Comparison of ENCODE assay signal across 25 cellular contexts in genomic region chr10:61138728-61139127, GRCh38.
"Had no signal": no experiment of that assay in that cellular context is flagged by ENCODE, and none has a peak within 500 bp of the region (broad histone marks: within the 10 kb centered on the region; RNA-seq: fewer than 3 reads in every experiment).

No MANE protein-coding gene starts in this region.

- H3K36me3 Mint-ChIP-seq: activated naive CD4-positive, alpha-beta T cell treated with anti-CD3 and anti-CD28 coated beads, Interleukin-2, amount 50 U/mL, for 72 hours had no signal

- H3K9me3 ChIP-seq: SJSA1 had no signal

- ATAC-seq: activated CD8-positive, alpha-beta T cell treated with anti-CD3 and anti-CD28 coated beads, Interleukin-2, amount 10 ng/mL, durations not matched to agents 7 days and 5 days; activated naive CD4-positive, alpha-beta T cell treated with anti-CD3 and anti-CD28 coated beads, Interleukin-2, amount 50 U/mL, for 72 hours; activated naive CD8-positive, alpha-beta T cell treated with anti-CD3 and anti-CD28 coated beads, Interleukin-2, amount 50 U/mL, for 24 hours; SK-N-SH treated with all-trans-retinoic acid at 6 μM for 48 hours had no signal

- H3K27me3 ChIP-seq: brain microvascular endothelial cell, cardiac muscle cell, SJSA1 had no signal

- H3K27me3 Mint-ChIP-seq: activated naive CD8-positive, alpha-beta T cell treated with anti-CD3 and anti-CD28 coated beads, Interleukin-2, amount 50 U/mL, for 24 hours had no signal

- H3K27ac Mint-ChIP-seq: activated CD8-positive, alpha-beta T cell treated with anti-CD3 and anti-CD28 coated beads, Interleukin-2, amount 10 ng/mL, durations not matched to agents 7 days and 5 days; activated naive CD4-positive, alpha-beta T cell treated with anti-CD3 and anti-CD28 coated beads, Interleukin-2, amount 50 U/mL, for 72 hours; activated naive CD8-positive, alpha-beta T cell treated with anti-CD3 and anti-CD28 coated beads, Interleukin-2, amount 50 U/mL, for 24 hours; activated T-helper 1 cell treated with anti-CD3 and anti-CD28 coated beads, Interleukin-12 subunit alpha, Interleukin-12 subunit beta, Interleukin-2, Interleukin-4 antibody, amounts not matched to agents 30 ng/mL and 10 ng/mL and 1 ng/mL, durations not matched to agents 14 hours and 24 hours and 36 hours had no signal

- FAIRE-seq: RCC 7860 had no signal

- H3K4me3 ChIP-seq: cardiac muscle cell, SJSA1 had no signal

- DNase-seq: activated CD4-positive, alpha-beta T cell treated with anti-CD3 and anti-CD28 coated beads for 48 hours; activated CD4-positive, alpha-beta T cell treated with anti-CD3 and anti-CD28 coated beads, Interleukin-2, amount 50 U/mL, for 4 hours; activated CD4-positive, CD25-positive, alpha-beta regulatory T cell treated with anti-CD3 and anti-CD28 coated beads, Interleukin-2, amount 50 U/mL, for 72 hours; activated CD8-positive, alpha-beta memory T cell treated with anti-CD3 and anti-CD28 coated beads, Interleukin-2, amount 50 U/mL, for 48 hours; activated CD8-positive, alpha-beta T cell treated with anti-CD3 and anti-CD28 coated beads, Interleukin-2, amount 10 ng/mL, durations not matched to agents 7 days and 5 days; activated effector memory CD4-positive, alpha-beta T cell treated with Interleukin-2 at 50 U/mL for 16 hours; activated naive CD4-positive, alpha-beta T cell treated with Interleukin-2 at 50 U/mL for 16 hours; activated naive CD8-positive, alpha-beta T cell treated with anti-CD3 and anti-CD28 coated beads, Interleukin-2, amount 50 U/mL, for 24 hours; activated T-cell treated with anti-CD3 and anti-CD28 coated beads, Interleukin-2, amount 50 U/mL, for 1 hour; brain microvascular endothelial cell; KG1; NCI-H1048; NCI-H2029; NCI-H2107; NCI-H2171 treated with DMSO at 0.1 percent for 48 hours; NCI-H226; NCI-H510A treated with DMSO at 0.1 percent for 48 hours; SHP77; SW 1271 had no signal

- H3K9me3 Mint-ChIP-seq: activated naive CD4-positive, alpha-beta T cell treated with anti-CD3 and anti-CD28 coated beads, Interleukin-2, amount 50 U/mL, for 72 hours; activated naive CD8-positive, alpha-beta T cell treated with anti-CD3 and anti-CD28 coated beads, Interleukin-2, amount 50 U/mL, for 24 hours; activated T-helper 1 cell treated with anti-CD3 and anti-CD28 coated beads, Interleukin-12 subunit alpha, Interleukin-12 subunit beta, Interleukin-2, Interleukin-4 antibody, amounts not matched to agents 30 ng/mL and 10 ng/mL and 1 ng/mL, durations not matched to agents 14 hours and 24 hours and 36 hours had no signal

- H3K27ac ChIP-seq: brain microvascular endothelial cell, cardiac muscle cell, SJSA1 had no signal

- H3K36me3 ChIP-seq: brain microvascular endothelial cell, cardiac muscle cell, SJSA1 had no signal

- H3K4me3 Mint-ChIP-seq: activated CD8-positive, alpha-beta T cell treated with anti-CD3 and anti-CD28 coated beads, Interleukin-2, amount 10 ng/mL, durations not matched to agents 7 days and 5 days; activated naive CD8-positive, alpha-beta T cell treated with anti-CD3 and anti-CD28 coated beads, Interleukin-2, amount 50 U/mL, for 24 hours; activated T-helper 1 cell treated with anti-CD3 and anti-CD28 coated beads, Interleukin-12 subunit alpha, Interleukin-12 subunit beta, Interleukin-2, Interleukin-4 antibody, amounts not matched to agents 30 ng/mL and 10 ng/mL and 1 ng/mL, durations not matched to agents 14 hours and 24 hours and 36 hours had no signal
